Comparison of ENCODE assay signal across 17 cellular contexts in genomic region chr12:66899567-66899966, GRCh38.
DNase-seq lines count a peak whose midpoint lies in the region; ATAC-seq and TF ChIP-seq lines count a peak whose summit lies in the region.
"Had no signal": no experiment of that assay in that cellular context is flagged by ENCODE, and none has a peak within 500 bp of the region (broad histone marks: within the 10 kb centered on the region; RNA-seq: fewer than 3 reads in every experiment).

No MANE protein-coding gene starts in this region.

- H3K27me3 ChIP-seq in breast epithelium = no peaks in the 10 kb centered on the region
- H3K27me3 ChIP-seq: BLaER1 had no signal

- intact Hi-C loops in activated CD4-positive, alpha-beta T cell treated with anti-CD3 and anti-CD28 coated beads for 36 hours (cut with DNase I, micrococcal nuclease) = no loop called here
- intact Hi-C loops in breast epithelium (cut with DNase I; ENCODE audit: low total_unique reads) = no loop called here

- H3K4me3 Mint-ChIP-seq in activated CD4-positive, alpha-beta T cell treated with anti-CD3 and anti-CD28 coated beads for 36 hours = no peak overlapping the region
- H3K4me3 Mint-ChIP-seq in activated T-helper 17 cell treated with anti-CD3 and anti-CD28 coated beads, Interleukin-2, amount 50 U/mL, for 72 hours = no peak overlapping the region
- H3K4me3 Mint-ChIP-seq in stimulated activated naive B cell treated with anti-CD40 and anti-IgM and Interleukin-4, amounts not matched to agents 10 μg/mL and 1 μg/mL and 100 μg/mL, for 72 hours = no peak overlapping the region

- peaks cover 36% of the 10 kb centered on the region for H3K4me1 Mint-ChIP-seq in activated CD4-positive, alpha-beta T cell treated with anti-CD3 and anti-CD28 coated beads for 36 hours
- H3K4me1 Mint-ChIP-seq in activated T-helper 17 cell treated with anti-CD3 and anti-CD28 coated beads, Interleukin-2, amount 50 U/mL, for 72 hours = no peaks in the 10 kb centered on the region
- H3K4me1 Mint-ChIP-seq in stimulated activated naive B cell treated with anti-CD40 and anti-IgM and Interleukin-4, amounts not matched to agents 10 μg/mL and 1 μg/mL and 100 μg/mL, for 72 hours = peaks cover 15 to 24% of the 10 kb centered on the region in 2 donors

- POLR2A ChIA-PET in activated CD4-positive, alpha-beta T cell treated with anti-CD3 and anti-CD28 coated beads for 36 hours (lab: Charles Lee) = no interaction called here

- H3K4me1 ChIP-seq in breast epithelium = no peaks in the 10 kb centered on the region
- H3K4me1 ChIP-seq: Caco-2 had no signal

- CTCF ChIA-PET in activated CD4-positive, alpha-beta T cell treated with anti-CD3 and anti-CD28 coated beads for 36 hours (lab: Charles Lee) = interaction anchor here (0.9 kb wide), 1 partner anchor 169 kb away, joined by 3 read pairs; no protein-coding TSS in a partner anchor

- peaks cover 1% of the 10 kb centered on the region for H3K27me3 Mint-ChIP-seq in activated CD4-positive, alpha-beta T cell treated with anti-CD3 and anti-CD28 coated beads for 36 hours
- H3K27me3 Mint-ChIP-seq in activated T-helper 17 cell treated with anti-CD3 and anti-CD28 coated beads, Interleukin-2, amount 50 U/mL, for 72 hours = peaks cover 3% of the 10 kb centered on the region
- H3K27me3 Mint-ChIP-seq in stimulated activated naive B cell treated with anti-CD40 and anti-IgM and Interleukin-4, amounts not matched to agents 10 μg/mL and 1 μg/mL and 100 μg/mL, for 72 hours = no peaks in the 10 kb centered on the region

- H3K9me3 ChIP-seq in breast epithelium = no peaks in the 10 kb centered on the region
- H3K9me3 ChIP-seq: BLaER1, Caco-2 had no signal

- DNase-seq in activated CD4-positive, alpha-beta T cell treated with anti-CD3 and anti-CD28 coated beads for 36 hours = no peak
- no peak for DNase-seq in activated CD4-positive, alpha-beta T cell treated with anti-CD3 and anti-CD28 coated beads, Interleukin-2, amount 50 U/mL, for 48 hours
- DNase-seq in stimulated activated naive B cell treated with anti-CD40 and anti-IgM and Interleukin-4, amounts not matched to agents 10 μg/mL and 1 μg/mL and 100 μg/mL, for 72 hours = no peak
- no peak for DNase-seq in breast epithelium (ENCODE audit: low spot score in 2 of 2)
- DNase-seq: Caco-2, NCI-H1092, NCI-H446, NCI-H748 treated with DMSO at 0.1 percent for 48 hours, PC-9 had no signal

- H3K9me3 Mint-ChIP-seq in activated CD4-positive, alpha-beta T cell treated with anti-CD3 and anti-CD28 coated beads for 36 hours (ENCODE audit: low read depth) = no peaks in the 10 kb centered on the region
- peaks cover 3% of the 10 kb centered on the region for H3K9me3 Mint-ChIP-seq in activated T-helper 17 cell treated with anti-CD3 and anti-CD28 coated beads, Interleukin-2, amount 50 U/mL, for 72 hours
- H3K9me3 Mint-ChIP-seq in stimulated activated naive B cell treated with anti-CD40 and anti-IgM and Interleukin-4, amounts not matched to agents 10 μg/mL and 1 μg/mL and 100 μg/mL, for 72 hours = peaks cover 0 to 2% of the 10 kb centered on the region in 2 donors

- TF ChIP-seq POLR2A in breast epithelium (IDR thresholded peaks at IDR 0.05) = no peak

- peak; percentile 70 for ATAC-seq in activated CD4-positive, alpha-beta T cell treated with anti-CD3 and anti-CD28 coated beads for 36 hours
- ATAC-seq in HG02884 (IDR thresholded peaks at IDR 0.05; ENCODE audit: unreplicated experiment) (peak; percentile 37), HG03025 (IDR thresholded peaks at IDR 0.05; ENCODE audit: low FRiP score, unreplicated experiment) (no peak), GM19035 (IDR thresholded peaks at IDR 0.05; ENCODE audit: unreplicated experiment) (no peak)
- ATAC-seq in activated T-helper 17 cell treated with anti-CD3 and anti-CD28 coated beads, Interleukin-2, amount 50 U/mL, for 72 hours (replicated peaks) = peak; percentile 52
- peak; percentile 46 to 58 for ATAC-seq in stimulated activated naive B cell treated with anti-CD40 and anti-IgM and Interleukin-4, amounts not matched to agents 10 μg/mL and 1 μg/mL and 100 μg/mL, for 72 hours (replicated peaks)
- ATAC-seq: HCT116, K562 had no signal

- TF ChIP-seq CTCF in breast epithelium (IDR thresholded peaks at IDR 0.05) = no peak

- no peak overlapping the region for H3K27ac ChIP-seq in breast epithelium
- H3K27ac ChIP-seq: 22Rv1, PC-9 had no signal

- no peak overlapping the region for H3K27ac Mint-ChIP-seq in activated CD4-positive, alpha-beta T cell treated with anti-CD3 and anti-CD28 coated beads for 36 hours
- H3K27ac Mint-ChIP-seq in activated T-helper 17 cell treated with anti-CD3 and anti-CD28 coated beads, Interleukin-2, amount 50 U/mL, for 72 hours = no peak overlapping the region
- no peak overlapping the region for H3K27ac Mint-ChIP-seq in stimulated activated naive B cell treated with anti-CD40 and anti-IgM and Interleukin-4, amounts not matched to agents 10 μg/mL and 1 μg/mL and 100 μg/mL, for 72 hours

- H3K4me3 ChIP-seq in breast epithelium = no peak overlapping the region
- H3K4me3 ChIP-seq: BLaER1, K562, PC-9 had no signal

- no peaks in the 10 kb centered on the region for H3K36me3 ChIP-seq in breast epithelium
- H3K36me3 ChIP-seq: BLaER1 had no signal

- no peaks in the 10 kb centered on the region for H3K36me3 Mint-ChIP-seq in activated CD4-positive, alpha-beta T cell treated with anti-CD3 and anti-CD28 coated beads for 36 hours (ENCODE audit: low read depth)
- no peaks in the 10 kb centered on the region for H3K36me3 Mint-ChIP-seq in activated T-helper 17 cell treated with anti-CD3 and anti-CD28 coated beads, Interleukin-2, amount 50 U/mL, for 72 hours (ENCODE audit: low read depth)
- H3K36me3 Mint-ChIP-seq in stimulated activated naive B cell treated with anti-CD40 and anti-IgM and Interleukin-4, amounts not matched to agents 10 μg/mL and 1 μg/mL and 100 μg/mL, for 72 hours = no peaks in the 10 kb centered on the region

Comparison
In these comparisons a context has a peak if more than half of its experiments do, and no peak if none do; other contexts are left out.
1. ATAC-seq: peak in activated CD4-positive, alpha-beta T cell treated with anti-CD3 and anti-CD28 coated beads for 36 hours (single experiment), HG02884 (single experiment), activated T-helper 17 cell treated with anti-CD3 and anti-CD28 coated beads, Interleukin-2, amount 50 U/mL, for 72 hours (single experiment) and stimulated activated naive B cell treated with anti-CD40 and anti-IgM and Interleukin-4, amounts not matched to agents 10 μg/mL and 1 μg/mL and 100 μg/mL, for 72 hours (2 of 2); none in HG03025 (single experiment) and GM19035 (single experiment).